26 cellular contexts compared by ENCODE assay signal in the genomic region with DNA sequence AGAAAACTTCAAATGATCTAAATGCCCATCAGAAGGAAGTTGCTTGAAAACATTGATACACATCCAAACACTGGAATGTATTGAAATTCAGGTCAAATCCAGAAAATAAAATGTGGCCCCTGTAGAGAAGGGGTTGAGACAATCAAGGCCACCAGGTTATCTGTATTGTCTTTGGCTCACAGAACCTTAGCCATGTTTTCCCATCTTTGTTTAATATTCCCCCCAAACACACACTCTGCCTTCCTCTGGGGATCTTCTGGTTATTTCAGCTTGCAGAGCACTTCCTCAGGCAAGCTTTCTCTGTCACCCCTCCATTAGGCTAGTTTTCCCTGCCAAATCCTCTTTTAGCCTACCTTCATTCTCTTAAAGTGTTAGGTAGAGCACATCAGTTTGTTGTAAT. TPM values are rescaled to one million over a fixed set of nuclear protein-coding genes. Genes with fewer than 3 reads are reported as not detected.
"Had no signal": no experiment of that assay in that cellular context is flagged by ENCODE, and none has a peak within 500 bp of the region (broad histone marks: within the 10 kb centered on the region; RNA-seq: fewer than 3 reads in every experiment).

No MANE protein-coding gene starts in this region.

- H3K27me3 ChIP-seq: foreskin keratinocyte, sigmoid colon, upper lobe of left lung had no signal

- H3K9me3 ChIP-seq: adrenal gland, breast epithelium, sigmoid colon, SK-N-SH, spleen, thoracic aorta, upper lobe of left lung had no signal

- H3K4me1 Mint-ChIP-seq: nephron; stimulated activated naive B cell treated with anti-CD40 and anti-IgM and Interleukin-4, amounts not matched to agents 10 μg/mL and 1 μg/mL and 100 μg/mL, for 72 hours had no signal

- H2AFZ ChIP-seq: parathyroid adenoma had no signal

- H3K4me3 Mint-ChIP-seq: activated CD4-positive, alpha-beta T cell treated with anti-CD3 and anti-CD28 coated beads, Interleukin-2, amount 10 ng/mL, durations not matched to agents 7 days and 5 days; nephron; stimulated activated naive B cell treated with anti-CD40 and anti-IgM and Interleukin-4, amounts not matched to agents 10 μg/mL and 1 μg/mL and 100 μg/mL, for 72 hours had no signal

- H3K4me1 ChIP-seq: adrenal gland, breast epithelium, foreskin keratinocyte, parathyroid adenoma, sigmoid colon, spleen, upper lobe of left lung had no signal

- H3K9me3 Mint-ChIP-seq: activated CD4-positive, alpha-beta T cell treated with anti-CD3 and anti-CD28 coated beads, Interleukin-2, amount 10 ng/mL, durations not matched to agents 7 days and 5 days; nephron; stimulated activated naive B cell treated with anti-CD40 and anti-IgM and Interleukin-4, amounts not matched to agents 10 μg/mL and 1 μg/mL and 100 μg/mL, for 72 hours had no signal

- DNase-seq: activated naive CD4-positive, alpha-beta T cell; activated T-cell treated with anti-CD3 and anti-CD28 coated beads for 4 hours; adrenal gland; cerebellar nuclear complex; cortex of kidney; effector CD8-positive, alpha-beta T cell; glutamatergic neuron; midbrain; sigmoid colon; SK-N-SH; spleen; stimulated activated CD4-positive, alpha-beta T cell treated with anti-CD3 and anti-CD28 coated beads, Interleukin-4, amount 100 ng/mL, for 4 hours; stimulated activated naive B cell treated with anti-CD40 and anti-IgM and Interleukin-4, amounts not matched to agents 10 μg/mL and 1 μg/mL and 100 μg/mL, for 72 hours; T1000; upper lobe of left lung had no signal

- H3K27ac Mint-ChIP-seq: activated CD4-positive, alpha-beta T cell treated with anti-CD3 and anti-CD28 coated beads, Interleukin-2, amount 10 ng/mL, durations not matched to agents 7 days and 5 days; stimulated activated naive B cell treated with anti-CD40 and anti-IgM and Interleukin-4, amounts not matched to agents 10 μg/mL and 1 μg/mL and 100 μg/mL, for 72 hours had no signal

- H3K9me2 ChIP-seq: SK-N-SH had no signal

- H3K4me3 ChIP-seq: adrenal gland, breast epithelium, sigmoid colon, spleen, thoracic aorta, upper lobe of left lung had no signal

- H3K9ac ChIP-seq: parathyroid adenoma, SK-N-SH had no signal

- H3K27ac ChIP-seq: adrenal gland, breast epithelium, epithelial cell of prostate, foreskin keratinocyte, parathyroid adenoma, sigmoid colon, spleen, thoracic aorta had no signal

- H3K27me3 Mint-ChIP-seq: activated CD4-positive, alpha-beta T cell treated with anti-CD3 and anti-CD28 coated beads, Interleukin-2, amount 10 ng/mL, durations not matched to agents 7 days and 5 days had no signal

- H3K79me2 ChIP-seq: parathyroid adenoma had no signal

- H3K36me3 ChIP-seq: adrenal gland, breast epithelium, sigmoid colon, spleen, thoracic aorta, upper lobe of left lung had no signal

- H3K36me3 Mint-ChIP-seq: stimulated activated naive B cell treated with anti-CD40 and anti-IgM and Interleukin-4, amounts not matched to agents 10 μg/mL and 1 μg/mL and 100 μg/mL, for 72 hours had no signal

RNA-seq across cellular contexts. Expression of gene PAGE2, which starts 30.5 kb away (rescaled TPM):
- total RNA-seq: activated CD4-positive, alpha-beta T cell treated with anti-CD3 and anti-CD28 coated beads, Interleukin-2, amount 10 ng/mL, durations not matched to agents 7 days and 5 days; activated CD8-positive, alpha-beta memory T cell treated with anti-CD3 and anti-CD28 coated beads for 36 hours; adrenal gland; astrocyte; breast epithelium; foreskin keratinocyte; lung microvascular endothelial cell; sigmoid colon; spleen; thoracic aorta; upper lobe of left lung had no signal
- polyA plus RNA-seq: adrenal gland, foreskin keratinocyte, keratinocyte, sigmoid colon had no signal

RNA-seq across cellular contexts. Expression of gene PAGE2B, which starts 44.4 kb away (rescaled TPM):
- total RNA-seq: activated CD4-positive, alpha-beta T cell treated with anti-CD3 and anti-CD28 coated beads, Interleukin-2, amount 10 ng/mL, durations not matched to agents 7 days and 5 days; activated CD8-positive, alpha-beta memory T cell treated with anti-CD3 and anti-CD28 coated beads for 36 hours; adrenal gland; astrocyte; breast epithelium; foreskin keratinocyte; lung microvascular endothelial cell; sigmoid colon; thoracic aorta; upper lobe of left lung had no signal
- polyA plus RNA-seq: adrenal gland, foreskin keratinocyte, keratinocyte, sigmoid colon had no signal
